Comparison of ENCODE assay signal across 18 cellular contexts in the genomic region with DNA sequence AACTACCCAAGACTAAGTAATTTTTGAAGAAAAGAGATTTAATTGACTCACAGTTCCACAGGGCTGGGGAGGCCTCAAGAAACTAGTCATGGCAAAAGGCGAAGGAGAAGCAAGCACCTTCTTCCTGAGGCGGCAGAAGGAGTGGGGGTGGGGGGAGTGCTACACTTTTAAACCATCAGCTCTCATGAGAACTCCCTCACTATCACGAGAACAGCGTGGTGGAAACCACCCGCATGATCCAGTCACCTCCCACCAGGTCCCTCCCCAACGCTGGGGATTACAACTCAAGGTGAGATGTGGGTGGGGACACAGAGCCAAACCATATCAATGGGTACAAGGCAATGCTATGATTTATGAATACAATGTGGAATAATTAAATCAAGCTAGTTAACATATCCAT.
DNase-seq lines count a peak whose midpoint lies in the region; TF ChIP-seq lines count a peak whose summit lies in the region.
"Had no signal": no experiment of that assay in that cellular context is flagged by ENCODE, and none has a peak within 500 bp of the region (broad histone marks: within the 10 kb centered on the region; RNA-seq: fewer than 3 reads in every experiment).

No MANE protein-coding gene starts in this region.

- no peak overlapping the region for H3K4me2 ChIP-seq in mesenchymal stem cell (ENCODE audit: low read length, poor library complexity, severe bottlenecking)

- H3K79me1 ChIP-seq in mesenchymal stem cell (replicated peaks; ENCODE audit: low read length, poor library complexity, severe bottlenecking), result no peaks in the 10 kb centered on the region

- no peak overlapping the region for H2BK120ac ChIP-seq in mesenchymal stem cell (ENCODE audit: low read depth, low read length)

- no peaks in the 10 kb centered on the region for H3K27me3 ChIP-seq in mesenchymal stem cell (ENCODE audit: control insufficient read depth in 1 of 2, insufficient read depth in 1 of 2, low read length in 2 of 2)
- H3K27me3 ChIP-seq: BE2C had no signal

- H3K4me3 ChIP-seq in mesenchymal stem cell (ENCODE audit: insufficient read depth in 1 of 2, low read depth in 1 of 2, low read length in 2 of 2), result no peak overlapping the region
- H3K4me3 ChIP-seq: GM12878 had no signal

- H2BK5ac ChIP-seq in mesenchymal stem cell (ENCODE audit: low read depth, low read length, poor library complexity, severe bottlenecking), result no peak overlapping the region

- H2BK15ac ChIP-seq in mesenchymal stem cell (ENCODE audit: low read depth, poor library complexity, severe bottlenecking), result no peak overlapping the region

- H2BK12ac ChIP-seq in mesenchymal stem cell (ENCODE audit: low read length in 2 of 2), result no peak overlapping the region

- H3K23ac ChIP-seq in mesenchymal stem cell (ENCODE audit: low read length in 2 of 2), result no peak overlapping the region

- no peak overlapping the region for H3K9ac ChIP-seq in mesenchymal stem cell (ENCODE audit: low read length)

- no peak overlapping the region for H2AFZ ChIP-seq in mesenchymal stem cell (ENCODE audit: low read depth, low read length)

- TF ChIP-seq CTCF in osteocyte (IDR thresholded peaks at IDR 0.05), result no peak

- no peak overlapping the region for H3K18ac ChIP-seq in mesenchymal stem cell (ENCODE audit: low read depth in 1 of 2, low read length in 2 of 2)

- H3K36me3 ChIP-seq in mesenchymal stem cell (ENCODE audit: control insufficient read depth in 1 of 2, insufficient read depth in 2 of 2, low read depth in 1 of 2, low read length in 2 of 2), result no peaks in the 10 kb centered on the region
- H3K36me3 ChIP-seq: BE2C had no signal

- H4K91ac ChIP-seq in mesenchymal stem cell (ENCODE audit: low read length), result no peak overlapping the region

- H3K9me3 ChIP-seq in mesenchymal stem cell (ENCODE audit: control insufficient read depth, low read length), result no peaks in the 10 kb centered on the region
- H3K9me3 ChIP-seq: BE2C had no signal

- no peaks in the 10 kb centered on the region for H3K4me1 Mint-ChIP-seq in osteocyte (ENCODE audit: unreplicated experiment)
- H3K4me1 Mint-ChIP-seq: CD4-positive, CD25-positive, alpha-beta regulatory T cell had no signal

- no peak overlapping the region for H3K14ac ChIP-seq in mesenchymal stem cell (ENCODE audit: low read length in 2 of 2)

- no peak overlapping the region for H3K27ac ChIP-seq in mesenchymal stem cell (ENCODE audit: low read length, poor library complexity, severe bottlenecking)

- H3K36me3 Mint-ChIP-seq in osteocyte (ENCODE audit: unreplicated experiment), result no peaks in the 10 kb centered on the region
- H3K36me3 Mint-ChIP-seq: CD4-positive, CD25-positive, alpha-beta regulatory T cell; CD8-positive, alpha-beta memory T cell had no signal

- no CpG with 5 or more reads among the region's 6 CpGs for WGBS in mesenchymal stem cell

- no peak overlapping the region for H3K27ac Mint-ChIP-seq in osteocyte (ENCODE audit: unreplicated experiment)
- H3K27ac Mint-ChIP-seq: CD4-positive, CD25-positive, alpha-beta regulatory T cell; CD8-positive, alpha-beta memory T cell; H9 had no signal

- H3K4ac ChIP-seq in mesenchymal stem cell (ENCODE audit: low read depth in 1 of 2, low read length in 2 of 2), result no peak overlapping the region

- H4K8ac ChIP-seq in mesenchymal stem cell (ENCODE audit: low read length), result no peak overlapping the region

- no peaks in the 10 kb centered on the region for H3K27me3 Mint-ChIP-seq in osteocyte (ENCODE audit: unreplicated experiment)
- H3K27me3 Mint-ChIP-seq: CD4-positive, CD25-positive, alpha-beta regulatory T cell had no signal

- H3K4me1 ChIP-seq in mesenchymal stem cell (ENCODE audit: control insufficient read depth, insufficient read depth, low read depth, low read length), result no peaks in the 10 kb centered on the region
- H3K4me1 ChIP-seq: BE2C had no signal

- H3K9me3 Mint-ChIP-seq in osteocyte (ENCODE audit: unreplicated experiment), result peaks cover 25% of the 10 kb centered on the region

- peak; percentile 3 for DNase-seq in ecto neural progenitor cell (ENCODE audit: low spot score)
- peak; percentile 14 for DNase-seq in islet precursor cell
- peak; percentile 75 for DNase-seq in osteocyte (ENCODE audit: extremely low spot score, unreplicated experiment)
- peak; percentile 0 for DNase-seq in superior temporal gyrus (ENCODE audit: extremely low spot score)
- DNase-seq in mesenchymal stem cell, result no peak
- DNase-seq in amygdala (lab: John Stamatoyannopoulos, UW), result no peak
- no peak for DNase-seq in activated gamma-delta T cell treated with Interleukin-2 at 50 U/mL for 16 hours
- DNase-seq: BE2C; C1 segment of cervical spinal cord; CD4-positive, CD25-positive, alpha-beta regulatory T cell; CD8-positive, alpha-beta memory T cell; COR-L47; DMS 273 treated with DMSO at 0.1 percent for 48 hours; DMS53; DND-41; EL had no signal

- no peak overlapping the region for H3K4me3 Mint-ChIP-seq in osteocyte (ENCODE audit: unreplicated experiment)
- H3K4me3 Mint-ChIP-seq: CD4-positive, CD25-positive, alpha-beta regulatory T cell; CD8-positive, alpha-beta memory T cell; H9 had no signal

- no peak overlapping the region for H2AK5ac ChIP-seq in mesenchymal stem cell (ENCODE audit: low read length, severe bottlenecking)

Comparison
In these comparisons a context has a peak if more than half of its experiments do, and no peak if none do; other contexts are left out.
1. DNase-seq: peak in ecto neural progenitor cell (single experiment), islet precursor cell (single experiment), osteocyte (single experiment) and superior temporal gyrus (single experiment); none in mesenchymal stem cell (single experiment), amygdala (0 of 56) and activated gamma-delta T cell treated with Interleukin-2 at 50 U/mL for 16 hours (single experiment).